Comparison of ENCODE assay signal across 24 cellular contexts in the genomic region with DNA sequence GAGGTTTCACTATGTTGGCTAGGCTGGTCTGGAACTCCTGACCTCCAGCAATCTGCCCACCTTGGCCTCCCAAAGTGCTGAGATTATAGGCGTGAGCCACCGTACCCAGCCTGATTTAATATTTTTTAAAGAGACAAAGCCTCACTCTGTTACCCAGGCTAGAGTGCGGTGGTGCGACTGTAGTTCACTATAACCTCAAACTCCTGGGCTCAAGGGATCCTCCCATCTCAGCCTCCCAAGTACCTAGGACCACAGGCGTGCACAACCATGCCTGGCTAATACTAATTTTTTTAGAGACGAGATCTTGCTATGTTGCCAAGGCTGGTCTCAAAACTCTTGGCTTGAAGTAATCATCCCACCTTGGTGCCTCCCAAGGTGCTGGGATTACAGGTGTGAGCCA. TPM values are rescaled to one million over a fixed set of nuclear protein-coding genes. Genes with fewer than 3 reads are reported as not detected.
A peak's percentile ranks its signal among the peaks of the same experiment; 100 is the strongest.
DNase-seq lines count a peak whose midpoint lies in the region; ATAC-seq and TF ChIP-seq lines count a peak whose summit lies in the region.
"Had no signal": no experiment of that assay in that cellular context is flagged by ENCODE, and none has a peak within 500 bp of the region (broad histone marks: within the 10 kb centered on the region; RNA-seq: fewer than 3 reads in every experiment).

No MANE protein-coding gene starts in this region.

- H3K27me3 ChIP-seq in osteoblast (ENCODE audit: insufficient read depth, low read length) (no peaks in the 10 kb centered on the region), upper lobe of right lung (no peaks in the 10 kb centered on the region)
- H3K27me3 ChIP-seq: adrenal gland, heart left ventricle, spleen, testis had no signal

- H3K4me2 ChIP-seq in osteoblast (ENCODE audit: insufficient read depth, low read length): no peak overlapping the region

- H3K27ac ChIP-seq in epithelial cell of prostate: peak overlapping the region; percentile 42
- peak overlapping the region; percentile 68 for H3K27ac ChIP-seq in osteoblast (ENCODE audit: low read depth, low read length)
- H3K27ac ChIP-seq in upper lobe of right lung: peak overlapping the region; percentile 19
- H3K27ac ChIP-seq: SK-N-MC, testis had no signal

- H3K9me3 ChIP-seq in osteoblast (ENCODE audit: low read depth, low read length) (no peaks in the 10 kb centered on the region), upper lobe of right lung (no peaks in the 10 kb centered on the region)
- H3K9me3 ChIP-seq: adrenal gland, heart left ventricle, spleen, testis had no signal

- peaks cover 53% of the 10 kb centered on the region for H3K36me3 ChIP-seq in osteoblast (ENCODE audit: insufficient read depth, low read length)
- peaks cover 64% of the 10 kb centered on the region for H3K36me3 ChIP-seq in upper lobe of right lung

- peaks cover 15% of the 10 kb centered on the region for H3K4me1 Mint-ChIP-seq in activated naive CD8-positive, alpha-beta T cell treated with anti-CD3 and anti-CD28 coated beads, Interleukin-2, amount 10 ng/mL, durations not matched to agents 7 days and 5 days
- H3K4me1 Mint-ChIP-seq in activated naive CD8-positive, alpha-beta T cell treated with anti-CD3 and anti-CD28 coated beads for 36 hours: peaks cover 17% of the 10 kb centered on the region
- peaks cover 11% of the 10 kb centered on the region for H3K4me1 Mint-ChIP-seq in mesothelial cell of epicardium

- TF ChIP-seq POLR2A in GM18505 (IDR thresholded peaks at IDR 0.05; ENCODE audit: borderline replicate concordance, extremely low read depth, insufficient read depth, insufficient read length): no peak

- POLR2A ChIA-PET in activated naive CD8-positive, alpha-beta T cell treated with anti-CD3 and anti-CD28 coated beads, Interleukin-2, amount 10 ng/mL, durations not matched to agents 7 days and 5 days (lab: Charles Lee): interaction anchor here (0.6 to 0.7 kb wide), 2 partner anchors 14 to 22 kb away, joined by 3 to 4 read pairs; partner anchors contain the start of gene GTPBP1

- H3K4me1 ChIP-seq in osteoblast (ENCODE audit: insufficient read depth, low read length) (peaks cover 13% of the 10 kb centered on the region), upper lobe of right lung (peaks cover 6% of the 10 kb centered on the region)

- intact Hi-C loops in upper lobe of right lung (cut with DNase I): no loop called here

- H3K79me2 ChIP-seq in osteoblast (ENCODE audit: insufficient read depth, low read length): peaks cover 48% of the 10 kb centered on the region

- peak; percentile 8 for DNase-seq in activated naive CD8-positive, alpha-beta T cell treated with anti-CD3 and anti-CD28 coated beads, Interleukin-2, amount 10 ng/mL, durations not matched to agents 7 days and 5 days
- DNase-seq in activated naive CD8-positive, alpha-beta T cell treated with anti-CD3 and anti-CD28 coated beads for 36 hours: no peak
- DNase-seq in epithelial cell of prostate (ENCODE audit: low read depth, low spot score) (no peak), osteoblast (ENCODE audit: insufficient read length, low spot score, missing footprints) (no peak), upper lobe of right lung (no peak), mesothelial cell of epicardium (ENCODE audit: low spot score in 2 of 2, unreplicated experiment in 2 of 2) (no peak), HT-29 (ENCODE audit: low spot score) (no peak)
- DNase-seq: activated CD4-positive, alpha-beta T cell treated with anti-CD3 and anti-CD28 coated beads for 36 hours; GF-D8; KG1; MV-4-11; naive B cell; NCI-H1694 treated with DMSO at 0.1 percent for 48 hours; NCI-H526 treated with DMSO at 0.1 percent for 48 hours; retina; spleen; stimulated activated CD4-positive, alpha-beta T cell treated with anti-CD3 and anti-CD28 coated beads, Interleukin-4, amount 100 ng/mL, for 24 hours; stimulated activated naive B cell treated with anti-CD40 and anti-IgM and Interleukin-4, amounts not matched to agents 10 μg/mL and 1 μg/mL and 100 μg/mL, for 72 hours; testis had no signal

- H3K27me3 Mint-ChIP-seq in activated naive CD8-positive, alpha-beta T cell treated with anti-CD3 and anti-CD28 coated beads, Interleukin-2, amount 10 ng/mL, durations not matched to agents 7 days and 5 days: no peaks in the 10 kb centered on the region
- H3K27me3 Mint-ChIP-seq in activated naive CD8-positive, alpha-beta T cell treated with anti-CD3 and anti-CD28 coated beads for 36 hours: no peaks in the 10 kb centered on the region
- no peaks in the 10 kb centered on the region for H3K27me3 Mint-ChIP-seq in mesothelial cell of epicardium (ENCODE audit: low read depth)
- H3K27me3 Mint-ChIP-seq: activated CD4-positive, alpha-beta T cell treated with anti-CD3 and anti-CD28 coated beads for 36 hours; B cell; naive B cell; stimulated activated naive B cell treated with anti-CD40 and anti-IgM and Interleukin-4, amounts not matched to agents 10 μg/mL and 1 μg/mL and 100 μg/mL, for 72 hours had no signal

- TF ChIP-seq CTCF in osteoblast (IDR thresholded peaks at IDR 0.05; ENCODE audit: extremely low read depth, low read depth, low read length): no peak
- TF ChIP-seq CTCF in upper lobe of right lung (IDR thresholded peaks at IDR 0.05): no peak
- TF ChIP-seq CTCF in mesothelial cell of epicardium (IDR thresholded peaks at IDR 0.05; ENCODE audit: unreplicated experiment): no peak

- H3K9me3 Mint-ChIP-seq in activated naive CD8-positive, alpha-beta T cell treated with anti-CD3 and anti-CD28 coated beads, Interleukin-2, amount 10 ng/mL, durations not matched to agents 7 days and 5 days: no peaks in the 10 kb centered on the region
- no peaks in the 10 kb centered on the region for H3K9me3 Mint-ChIP-seq in activated naive CD8-positive, alpha-beta T cell treated with anti-CD3 and anti-CD28 coated beads for 36 hours
- no peaks in the 10 kb centered on the region for H3K9me3 Mint-ChIP-seq in mesothelial cell of epicardium
- H3K9me3 Mint-ChIP-seq: naive B cell; stimulated activated naive B cell treated with anti-CD40 and anti-IgM and Interleukin-4, amounts not matched to agents 10 μg/mL and 1 μg/mL and 100 μg/mL, for 72 hours had no signal

- H3K4me3 ChIP-seq in osteoblast (ENCODE audit: insufficient read depth, low read length): no peak overlapping the region
- H3K4me3 ChIP-seq in upper lobe of right lung: no peak overlapping the region
- H3K4me3 ChIP-seq: adrenal gland, heart left ventricle, SK-N-MC, spleen, testis had no signal

- no peak overlapping the region for H3K4me3 Mint-ChIP-seq in activated naive CD8-positive, alpha-beta T cell treated with anti-CD3 and anti-CD28 coated beads, Interleukin-2, amount 10 ng/mL, durations not matched to agents 7 days and 5 days
- no peak overlapping the region for H3K4me3 Mint-ChIP-seq in activated naive CD8-positive, alpha-beta T cell treated with anti-CD3 and anti-CD28 coated beads for 36 hours
- H3K4me3 Mint-ChIP-seq in mesothelial cell of epicardium: no peak overlapping the region
- H3K4me3 Mint-ChIP-seq: activated CD4-positive, alpha-beta T cell treated with anti-CD3 and anti-CD28 coated beads for 36 hours; B cell; naive B cell; stimulated activated naive B cell treated with anti-CD40 and anti-IgM and Interleukin-4, amounts not matched to agents 10 μg/mL and 1 μg/mL and 100 μg/mL, for 72 hours had no signal

- no peak for ATAC-seq in activated naive CD8-positive, alpha-beta T cell treated with anti-CD3 and anti-CD28 coated beads, Interleukin-2, amount 10 ng/mL, durations not matched to agents 7 days and 5 days (ENCODE audit: low read depth)
- ATAC-seq in upper lobe of right lung (no peak), GM18505 (IDR thresholded peaks at IDR 0.05; ENCODE audit: unreplicated experiment) (no peak)
- ATAC-seq: activated CD4-positive, alpha-beta T cell treated with anti-CD3 and anti-CD28 coated beads for 36 hours; stimulated activated naive B cell treated with anti-CD40 and anti-IgM and Interleukin-4, amounts not matched to agents 10 μg/mL and 1 μg/mL and 100 μg/mL, for 72 hours had no signal

- H3K27ac Mint-ChIP-seq in activated naive CD8-positive, alpha-beta T cell treated with anti-CD3 and anti-CD28 coated beads, Interleukin-2, amount 10 ng/mL, durations not matched to agents 7 days and 5 days: no peak overlapping the region
- no peak overlapping the region for H3K27ac Mint-ChIP-seq in activated naive CD8-positive, alpha-beta T cell treated with anti-CD3 and anti-CD28 coated beads for 36 hours
- no peak overlapping the region for H3K27ac Mint-ChIP-seq in mesothelial cell of epicardium
- H3K27ac Mint-ChIP-seq: activated CD4-positive, alpha-beta T cell treated with anti-CD3 and anti-CD28 coated beads for 36 hours; B cell; stimulated activated naive B cell treated with anti-CD40 and anti-IgM and Interleukin-4, amounts not matched to agents 10 μg/mL and 1 μg/mL and 100 μg/mL, for 72 hours had no signal

- no peak overlapping the region for H2AFZ ChIP-seq in osteoblast (ENCODE audit: low read length)

- peaks cover 16% of the 10 kb centered on the region for H4K20me1 ChIP-seq in osteoblast (ENCODE audit: insufficient read depth, low read length)

- peaks cover 7% of the 10 kb centered on the region for H3K36me3 Mint-ChIP-seq in activated naive CD8-positive, alpha-beta T cell treated with anti-CD3 and anti-CD28 coated beads, Interleukin-2, amount 10 ng/mL, durations not matched to agents 7 days and 5 days
- peaks cover 21% of the 10 kb centered on the region for H3K36me3 Mint-ChIP-seq in activated naive CD8-positive, alpha-beta T cell treated with anti-CD3 and anti-CD28 coated beads for 36 hours
- peaks cover 31% of the 10 kb centered on the region for H3K36me3 Mint-ChIP-seq in mesothelial cell of epicardium

RNA-seq across cellular contexts. Expression of gene GTPBP1, which starts 13.5 kb away (rescaled TPM):
- 10 to 100 TPM; 98.6 TPM for total RNA-seq in activated naive CD8-positive, alpha-beta T cell treated with anti-CD3 and anti-CD28 coated beads, Interleukin-2, amount 10 ng/mL, durations not matched to agents 7 days and 5 days
- 10 to 100 TPM; 82.4 TPM for total RNA-seq in activated naive CD8-positive, alpha-beta T cell treated with anti-CD3 and anti-CD28 coated beads for 36 hours
- total RNA-seq in osteoblast (28.3 and 34.7 TPM in 2 replicates), upper lobe of right lung (72.5 TPM), mesothelial cell of epicardium (71.6 to 74.3 TPM (median 73.1 TPM) in 3 replicates)
- 53.8 and 54.9 TPM in 2 replicates for total RNA-seq in HT-29 (2014; rRNA removed; shearing (Covaris generic))

RNA-seq across cellular contexts. Expression of gene JOSD1, which starts 18.5 kb away (rescaled TPM):
- 10 to 100 TPM; 59.1 to 61.6 TPM for total RNA-seq in activated naive CD8-positive, alpha-beta T cell treated with anti-CD3 and anti-CD28 coated beads, Interleukin-2, amount 10 ng/mL, durations not matched to agents 7 days and 5 days
- total RNA-seq in activated naive CD8-positive, alpha-beta T cell treated with anti-CD3 and anti-CD28 coated beads for 36 hours: 10 to 100 TPM; 79.4 to 83.7 TPM
- 82.2 and 86.1 TPM in 2 replicates for total RNA-seq in osteoblast
- 52.1 TPM for total RNA-seq in upper lobe of right lung
- total RNA-seq in mesothelial cell of epicardium: 58.4 to 59.6 TPM (median 59.6 TPM) in 3 replicates
- total RNA-seq in HT-29 (2014; rRNA removed; shearing (Covaris generic)): 60.5 and 79.2 TPM in 2 replicates

RNA-seq across cellular contexts. Expression of gene SUN2, which starts 36.6 kb away (rescaled TPM):
- 100 to 1,000 TPM; 607 to 626 TPM for total RNA-seq in activated naive CD8-positive, alpha-beta T cell treated with anti-CD3 and anti-CD28 coated beads, Interleukin-2, amount 10 ng/mL, durations not matched to agents 7 days and 5 days
- total RNA-seq in activated naive CD8-positive, alpha-beta T cell treated with anti-CD3 and anti-CD28 coated beads for 36 hours: 10 to 100 TPM; 72.3 to 74.2 TPM
- total RNA-seq in osteoblast (95.2 and 105 TPM in 2 replicates), upper lobe of right lung (242 TPM), mesothelial cell of epicardium (59.8 to 63.0 TPM (median 61.2 TPM) in 3 replicates)
- total RNA-seq in HT-29 (2014; rRNA removed; shearing (Covaris generic)): 101 and 110 TPM in 2 replicates

RNA-seq across cellular contexts. Expression of gene TOMM22, which starts 37.4 kb away (rescaled TPM):
- total RNA-seq in activated naive CD8-positive, alpha-beta T cell treated with anti-CD3 and anti-CD28 coated beads, Interleukin-2, amount 10 ng/mL, durations not matched to agents 7 days and 5 days: 10 to 100 TPM; 58.7 to 60.4 TPM
- total RNA-seq in activated naive CD8-positive, alpha-beta T cell treated with anti-CD3 and anti-CD28 coated beads for 36 hours: 100 to 1,000 TPM; 193 to 211 TPM
- total RNA-seq in osteoblast (57.2 and 60.4 TPM in 2 replicates), upper lobe of right lung (51.6 TPM), mesothelial cell of epicardium (59.7 to 68.1 TPM (median 61.4 TPM) in 3 replicates)
- total RNA-seq in HT-29 (2014; rRNA removed; shearing (Covaris generic)): 46.4 and 46.5 TPM in 2 replicates
